19 cellular contexts compared by ENCODE assay signal in genomic region chr6:167215429-167216250, GRCh38. TPM values are rescaled to one million over a fixed set of nuclear protein-coding genes. Genes with fewer than 3 reads are reported as not detected.
"Had no signal": no experiment of that assay in that cellular context is flagged by ENCODE, and none has a peak within 500 bp of the region (broad histone marks: within the 10 kb centered on the region; RNA-seq: fewer than 3 reads in every experiment).

No MANE protein-coding gene starts in this region.

RNA-seq across cellular contexts. Expression of gene GPR31, which starts 57.9 kb away (rescaled TPM):
- total RNA-seq: cerebellum, dorsolateral prefrontal cortex, esophagus muscularis mucosa, fibroblast of lung, foreskin keratinocyte, gastroesophageal sphincter, heart left ventricle, left ventricle myocardium inferior, lower lobe of right lung, mesenteric fat pad, occipital lobe, posterior vena cava, sciatic nerve, subcutaneous adipose tissue, temporal lobe, urinary bladder had no signal
- polyA plus RNA-seq: fibroblast of lung, foreskin keratinocyte, heart left ventricle, neural cell, ovary, stomach, urinary bladder had no signal
